ENCODE assay signal across 8 cellular contexts in genomic region chr5:32585446-32586250, GRCh38. TPM values are rescaled to one million over a fixed set of nuclear protein-coding genes. Genes with fewer than 3 reads are reported as not detected.
DNase-seq lines count a peak whose midpoint lies in the region; ATAC-seq, FAIRE-seq and TF ChIP-seq lines count a peak whose summit lies in the region.

SUB1 (plus strand) TSS chr5:32585557; CDS start chr5:32588513, 2,956 bp downstream.

- peak in 1 of 4 donors; percentile 67 for TF ChIP-seq EP300 in upper lobe of left lung (IDR thresholded peaks at IDR 0.05)

- peak; percentile 47 for ATAC-seq in HG02840 (IDR thresholded peaks at IDR 0.05; ENCODE audit: low FRiP score, unreplicated experiment)
- peak; percentile 92 to 96 (median 95) for ATAC-seq in heart left ventricle
- ATAC-seq in upper lobe of left lung (ENCODE audit: low FRiP score in 2 of 2), result peak; percentile 92 to 97

- TF ChIP-seq CTCF in heart left ventricle (IDR thresholded peaks at IDR 0.05), result peak in 2 of 12 donors; percentile 20 to 22
- TF ChIP-seq CTCF in upper lobe of left lung (IDR thresholded peaks at IDR 0.05), result no peak

- peaks cover 13% of the 10 kb centered on the region for H3K36me3 ChIP-seq in adipocyte (ENCODE audit: control insufficient read depth, insufficient read depth, low read length, severe bottlenecking)
- H3K36me3 ChIP-seq in heart left ventricle, result peaks cover 0 to 25% (median 17%) of the 10 kb centered on the region in 9 donors
- H3K36me3 ChIP-seq in upper lobe of left lung, result peaks cover 0 to 20% (median 10%) of the 10 kb centered on the region in 4 donors

- H3K27ac ChIP-seq in heart left ventricle, result peak within 1 kb of the TSS; percentile 93 to 100 (median 99)
- H3K27ac ChIP-seq in upper lobe of left lung, result peak within 1 kb of the TSS; percentile 100

- H3K9me3 ChIP-seq in adipocyte (ENCODE audit: control insufficient read depth, low read length), result no peaks in the 10 kb centered on the region
- peaks cover 0 to 14% (median 0%) of the 10 kb centered on the region in 12 donors for H3K9me3 ChIP-seq in heart left ventricle
- H3K9me3 ChIP-seq in upper lobe of left lung, result peaks cover 0 to 3% (median 0%) of the 10 kb centered on the region in 4 donors

- H3K4me3 ChIP-seq in adipocyte (ENCODE audit: low read length) (peak within 1 kb of the TSS; percentile 98), heart left ventricle (peak within 1 kb of the TSS; percentile 85 to 98 (median 93)), upper lobe of left lung (peak within 1 kb of the TSS; percentile 79 to 99 (median 90))

- peak within 1 kb of the TSS; percentile 95 for H3K9ac ChIP-seq in adipocyte (ENCODE audit: low read length)

- H3K27me3 ChIP-seq in adipocyte (replicated peaks; ENCODE audit: control insufficient read depth, insufficient read depth, low read length) (no peaks in the 10 kb centered on the region), heart left ventricle (no peaks in the 10 kb centered on the region), upper lobe of left lung (no peaks in the 10 kb centered on the region)

- intact Hi-C loops in heart left ventricle (cut with DNase I), result loop anchor here in 5 of 10 donors (5.0 to 10.0 kb wide), 4 partner anchors 78 to 351 kb away; no protein-coding TSS in a partner anchor
- intact Hi-C loops in posterior cingulate gyrus (cut with DNase I), result loop anchor here (2.0 to 10.0 kb wide), 4 partner anchors 81 to 411 kb away; partner anchors contain the start of genes GOLPH3, MTMR12 and ZFR

- TF ChIP-seq POLR2A in GM12891 (IDR thresholded peaks at IDR 0.05; ENCODE audit: low read depth, low read length) (peak; percentile 94), heart left ventricle (IDR thresholded peaks at IDR 0.05) (peak in 1 of 2 donors; percentile 69), upper lobe of left lung (IDR thresholded peaks at IDR 0.05) (peak in 3 of 4 donors; percentile 40 to 90 (median 77))

- peak; percentile 84 for FAIRE-seq in GM12891 (lab: Jason Lieb, UNC)

- H3K4me1 ChIP-seq in adipocyte (ENCODE audit: control insufficient read depth, insufficient read depth, low read length), result peaks cover 38% of the 10 kb centered on the region
- peaks cover 4 to 77% (median 14%) of the 10 kb centered on the region in 12 donors for H3K4me1 ChIP-seq in heart left ventricle
- peaks cover 29 to 36% (median 33%) of the 10 kb centered on the region in 4 donors for H3K4me1 ChIP-seq in upper lobe of left lung

- DNase-seq in GM12891 (ENCODE audit: insufficient read length, low spot score) (peak; percentile 74), NCI-H1436 (lab: John Stamatoyannopoulos, UW) (peak; percentile 91), T follicular helper cell (ENCODE audit: low read depth) (peak; percentile 92), adipocyte (ENCODE audit: low read depth) (peak; percentile 97), heart left ventricle (peak; percentile 95 to 97 (median 96)), posterior cingulate gyrus (peak; percentile 91 to 99 (median 94)), upper lobe of left lung (peak; percentile 96 to 97)

- whole genome bisulfite sequencing in heart left ventricle, 4 donors, result 0 to 1% (median 0%) methylated on average over 36 to 86 of the region's 86 CpGs
- 1% methylated on average over 13 to 66 of the region's 86 CpGs for WGBS in upper lobe of left lung, 2 donors

TF ChIP-seq in GM12891, 5 proteins besides CTCF, POLR2A, EP300 and RAD21:
- TF ChIP-seq PAX5 (IDR thresholded peaks at IDR 0.05; ENCODE audit: insufficient read depth, low read length, severe bottlenecking) (no peak), POLR2AphosphoS5 (IDR thresholded peaks at IDR 0.05; ENCODE audit: low read depth, low read length) (peak; percentile 95), TAF1 (IDR thresholded peaks at IDR 0.05; ENCODE audit: low read depth, low read length) (peak; percentile 98), SPI1 (IDR thresholded peaks at IDR 0.05; ENCODE audit: low read depth, low read length) (peak; percentile 39; the same call in 1 of the 2 replicates), POU2F2 (IDR thresholded peaks at IDR 0.05; ENCODE audit: low read depth, low read length) (peak; percentile 35)

RNA-seq across cellular contexts. Expression of gene SUB1, which starts in this region (rescaled TPM):
- 407 TPM for polyA plus RNA-seq in GM12891 (2012; ENCODE audit: low read depth, missing spikeins)
- total RNA-seq in heart left ventricle (100 to 1,000 TPM; 118 to 244 (median 197) TPM), upper lobe of left lung (100 to 1,000 TPM in 3 of 6 donors, 10 to 100 TPM in 3; 28.3 to 170 (median 95.6) TPM)
- polyA plus RNA-seq in heart left ventricle, result 100 to 1,000 TPM; 127 to 146 TPM

Comparison
In these comparisons a context has a peak if more than half of its experiments do, and no peak if none do; other contexts are left out.
1. Peak in every context shown above with its lines: DNase-seq, ATAC-seq, H3K4me3 ChIP-seq and H3K27ac ChIP-seq.